Comparison of ENCODE assay signal across 10 cellular contexts in genomic region chr15:82081904-82082810, GRCh38. TPM values are rescaled to one million over a fixed set of nuclear protein-coding genes. Genes with fewer than 3 reads are reported as not detected.
DNase-seq lines count a peak whose midpoint lies in the region; ATAC-seq and TF ChIP-seq lines count a peak whose summit lies in the region.
"Had no signal": no experiment of that assay in that cellular context is flagged by ENCODE, and none has a peak within 500 bp of the region (broad histone marks: within the 10 kb centered on the region; RNA-seq: fewer than 3 reads in every experiment).

No MANE protein-coding gene starts in this region.

- H3K4me3 ChIP-seq in astrocyte of the cerebellum (ENCODE audit: low read depth, low read length) = no peak overlapping the region
- no peak overlapping the region for H3K4me3 ChIP-seq in sigmoid colon

- no peaks in the 10 kb centered on the region for H3K4me1 ChIP-seq in sigmoid colon

- intact Hi-C loops in sigmoid colon (cut with DNase I) = no loop called here

- H3K4me1 Mint-ChIP-seq in nephron progenitor cell = peaks cover 43% of the 10 kb centered on the region

- H3K27me3 ChIP-seq in sigmoid colon = no peaks in the 10 kb centered on the region

- H3K9me3 ChIP-seq in sigmoid colon = no peaks in the 10 kb centered on the region

- no peaks in the 10 kb centered on the region for H3K36me3 Mint-ChIP-seq in nephron progenitor cell (ENCODE audit: low read depth)

- H3K27ac ChIP-seq in sigmoid colon = no peak overlapping the region

- peak; percentile 47 for TF ChIP-seq CTCF in astrocyte of the cerebellum (IDR thresholded peaks at IDR 0.05; ENCODE audit: low read depth, low read length, missing control alignments)
- peak; percentile 24 for TF ChIP-seq CTCF in nephron progenitor cell (IDR thresholded peaks at IDR 0.05)
- TF ChIP-seq CTCF in sigmoid colon (IDR thresholded peaks at IDR 0.05) = no peak

- no peak overlapping the region for H3K4me3 Mint-ChIP-seq in nephron progenitor cell
- H3K4me3 Mint-ChIP-seq: nephron had no signal

- no peak overlapping the region for H3K27ac Mint-ChIP-seq in nephron progenitor cell
- H3K27ac Mint-ChIP-seq: nephron had no signal

- H3K27me3 Mint-ChIP-seq in nephron progenitor cell (ENCODE audit: low read depth, poor library complexity) = peaks cover 10% of the 10 kb centered on the region

- TF ChIP-seq EP300 in sigmoid colon (IDR thresholded peaks at IDR 0.05) = no peak

- DNase-seq in ELR (ENCODE audit: low read depth) (peak; percentile 88), LHCN-M2 (ENCODE audit: low read depth) (peak; percentile 94), astrocyte of the cerebellum (ENCODE audit: low read depth) (peak; percentile 90), nephron progenitor cell (no peak), NOMO-1 treated with DMSO at 0.1 percent for 48 hours (lab: John Stamatoyannopoulos, UW; ENCODE audit: unreplicated experiment) (no peak), sigmoid colon (no peak)
- DNase-seq: activated CD8-positive, alpha-beta memory T cell treated with anti-CD3 and anti-CD28 coated beads, Interleukin-2, amount 50 U/mL, for 48 hours had no signal

- H3K9me3 Mint-ChIP-seq in nephron progenitor cell = no peaks in the 10 kb centered on the region

- WGBS in sigmoid colon, 2 donors = 68 to 73% methylated on average over 14 of the region's 14 CpGs

- in situ Hi-C loops in astrocyte of the cerebellum (cut with HindIII; ENCODE audit: low sequenced_read_pairs) = no loop called here

- no peak for TF ChIP-seq POLR2A in sigmoid colon (IDR thresholded peaks at IDR 0.05)

- ATAC-seq in HG02623 (IDR thresholded peaks at IDR 0.05; ENCODE audit: unreplicated experiment) (no peak), GM21723 (IDR thresholded peaks at IDR 0.05; ENCODE audit: unreplicated experiment) (no peak)

- no peaks in the 10 kb centered on the region for H3K36me3 ChIP-seq in sigmoid colon

RNA-seq across cellular contexts. Expression of gene MEX3B, which starts 36.3 kb away (rescaled TPM):
- total RNA-seq in LHCN-M2 (2014; rRNA removed) (7.2 and 9.8 TPM in 2 replicates), sigmoid colon (1 to 10 TPM; 3.5 to 5.8 (median 4.3) TPM)
- 6.9 TPM for polyA plus RNA-seq in LHCN-M2 (2012)
- 1 to 10 TPM in 2 of 3 donors, under 1 TPM in 1; 0.23 to 1.2 (median 1.0) TPM for polyA plus RNA-seq in sigmoid colon

Comparison
In these comparisons a context has a peak if more than half of its experiments do, and no peak if none do; other contexts are left out.
1. DNase-seq: peak in ELR (single experiment), LHCN-M2 (single experiment) and astrocyte of the cerebellum (single experiment); none in nephron progenitor cell (single experiment), NOMO-1 treated with DMSO at 0.1 percent for 48 hours (single experiment) and sigmoid colon (single experiment).
2. CTCF ChIP-seq: peak in astrocyte of the cerebellum (single experiment) and nephron progenitor cell (single experiment); none in sigmoid colon (0 of 4).